1 cellular context compared by ENCODE assay signal in genomic region chr1:92804721-92805169, GRCh38.
A peak's percentile ranks its signal among the peaks of the same experiment; 100 is the strongest.
TF ChIP-seq lines count a peak whose summit lies in the region.

No MANE protein-coding gene starts in this region.

TF ChIP-seq in K562, 482 proteins besides CTCF, POLR2A, EP300 and RAD21 (continued from another document and continues in another):
- TF ChIP-seq, protein P1, sequence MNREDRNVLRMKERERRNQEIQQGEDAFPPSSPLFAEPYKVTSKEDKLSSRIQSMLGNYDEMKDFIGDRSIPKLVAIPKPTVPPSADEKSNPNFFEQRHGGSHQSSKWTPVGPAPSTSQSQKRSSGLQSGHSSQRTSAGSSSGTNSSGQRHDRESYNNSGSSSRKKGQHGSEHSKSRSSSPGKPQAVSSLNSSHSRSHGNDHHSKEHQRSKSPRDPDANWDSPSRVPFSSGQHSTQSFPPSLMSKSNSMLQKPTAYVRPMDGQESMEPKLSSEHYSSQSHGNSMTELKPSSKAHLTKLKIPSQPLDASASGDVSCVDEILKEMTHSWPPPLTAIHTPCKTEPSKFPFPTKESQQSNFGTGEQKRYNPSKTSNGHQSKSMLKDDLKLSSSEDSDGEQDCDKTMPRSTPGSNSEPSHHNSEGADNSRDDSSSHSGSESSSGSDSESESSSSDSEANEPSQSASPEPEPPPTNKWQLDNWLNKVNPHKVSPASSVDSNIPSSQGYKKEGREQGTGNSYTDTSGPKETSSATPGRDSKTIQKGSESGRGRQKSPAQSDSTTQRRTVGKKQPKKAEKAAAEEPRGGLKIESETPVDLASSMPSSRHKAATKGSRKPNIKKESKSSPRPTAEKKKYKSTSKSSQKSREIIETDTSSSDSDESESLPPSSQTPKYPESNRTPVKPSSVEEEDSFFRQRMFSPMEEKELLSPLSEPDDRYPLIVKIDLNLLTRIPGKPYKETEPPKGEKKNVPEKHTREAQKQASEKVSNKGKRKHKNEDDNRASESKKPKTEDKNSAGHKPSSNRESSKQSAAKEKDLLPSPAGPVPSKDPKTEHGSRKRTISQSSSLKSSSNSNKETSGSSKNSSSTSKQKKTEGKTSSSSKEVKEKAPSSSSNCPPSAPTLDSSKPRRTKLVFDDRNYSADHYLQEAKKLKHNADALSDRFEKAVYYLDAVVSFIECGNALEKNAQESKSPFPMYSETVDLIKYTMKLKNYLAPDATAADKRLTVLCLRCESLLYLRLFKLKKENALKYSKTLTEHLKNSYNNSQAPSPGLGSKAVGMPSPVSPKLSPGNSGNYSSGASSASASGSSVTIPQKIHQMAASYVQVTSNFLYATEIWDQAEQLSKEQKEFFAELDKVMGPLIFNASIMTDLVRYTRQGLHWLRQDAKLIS (CRISPR knock-in tag; IDR thresholded peaks at IDR 0.05), result no peak
- no peak for TF ChIP-seq ZNF121 (CRISPR knock-in tag; conservative IDR thresholded peaks at IDR 0.05)
- TF ChIP-seq MTA3 (IDR thresholded peaks at IDR 0.05; ENCODE audit: borderline replicate concordance), result peak; percentile 51; the same call in 1 of the 2 replicates
- no peak for TF ChIP-seq MTF1 (CRISPR knock-in tag; IDR thresholded peaks at IDR 0.05; ENCODE audit: borderline replicate concordance)
- no peak for TF ChIP-seq MEF2D (tag; conservative IDR thresholded peaks at IDR 0.05; ENCODE audit: low read depth)
- TF ChIP-seq, protein P2, sequence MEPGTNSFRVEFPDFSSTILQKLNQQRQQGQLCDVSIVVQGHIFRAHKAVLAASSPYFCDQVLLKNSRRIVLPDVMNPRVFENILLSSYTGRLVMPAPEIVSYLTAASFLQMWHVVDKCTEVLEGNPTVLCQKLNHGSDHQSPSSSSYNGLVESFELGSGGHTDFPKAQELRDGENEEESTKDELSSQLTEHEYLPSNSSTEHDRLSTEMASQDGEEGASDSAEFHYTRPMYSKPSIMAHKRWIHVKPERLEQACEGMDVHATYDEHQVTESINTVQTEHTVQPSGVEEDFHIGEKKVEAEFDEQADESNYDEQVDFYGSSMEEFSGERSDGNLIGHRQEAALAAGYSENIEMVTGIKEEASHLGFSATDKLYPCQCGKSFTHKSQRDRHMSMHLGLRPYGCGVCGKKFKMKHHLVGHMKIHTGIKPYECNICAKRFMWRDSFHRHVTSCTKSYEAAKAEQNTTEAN (CRISPR knock-in tag; IDR thresholded peaks at IDR 0.05), result no peak
- no peak for TF ChIP-seq ZNF695 (CRISPR knock-in tag; IDR thresholded peaks at IDR 0.05)
- no peak for TF ChIP-seq NR3C1 (CRISPR knock-in tag; IDR thresholded peaks at IDR 0.05)
- no peak for TF ChIP-seq FOXA1 (IDR thresholded peaks at IDR 0.05; ENCODE audit: borderline replicate concordance)
- TF ChIP-seq CREBBP (IDR thresholded peaks at IDR 0.05; ENCODE audit: low read depth, low read length), result no peak
- TF ChIP-seq GMEB1 (CRISPR knock-in tag; IDR thresholded peaks at IDR 0.05), result no peak
- no peak for TF ChIP-seq ZNF282 (CRISPR knock-in tag; IDR thresholded peaks at IDR 0.05)
- TF ChIP-seq POLR3G (IDR thresholded peaks at IDR 0.05; ENCODE audit: extremely low read depth, insufficient read length, insufficient replicate concordance), result no peak
- TF ChIP-seq PURB (CRISPR knock-in tag; IDR thresholded peaks at IDR 0.05; ENCODE audit: low read depth), result no peak
- no peak for TF ChIP-seq TAF15 (IDR thresholded peaks at IDR 0.05; ENCODE audit: low read depth, low read length)
- TF ChIP-seq ZFX (CRISPR knock-in tag; IDR thresholded peaks at IDR 0.05), result no peak
- TF ChIP-seq PHB2 (IDR thresholded peaks at IDR 0.05; ENCODE audit: low read depth), result peak; percentile 65; the same call in 1 of the 2 replicates
- no peak for TF ChIP-seq KLF10 (CRISPR knock-in tag; IDR thresholded peaks at IDR 0.05)
- TF ChIP-seq, protein P3, sequence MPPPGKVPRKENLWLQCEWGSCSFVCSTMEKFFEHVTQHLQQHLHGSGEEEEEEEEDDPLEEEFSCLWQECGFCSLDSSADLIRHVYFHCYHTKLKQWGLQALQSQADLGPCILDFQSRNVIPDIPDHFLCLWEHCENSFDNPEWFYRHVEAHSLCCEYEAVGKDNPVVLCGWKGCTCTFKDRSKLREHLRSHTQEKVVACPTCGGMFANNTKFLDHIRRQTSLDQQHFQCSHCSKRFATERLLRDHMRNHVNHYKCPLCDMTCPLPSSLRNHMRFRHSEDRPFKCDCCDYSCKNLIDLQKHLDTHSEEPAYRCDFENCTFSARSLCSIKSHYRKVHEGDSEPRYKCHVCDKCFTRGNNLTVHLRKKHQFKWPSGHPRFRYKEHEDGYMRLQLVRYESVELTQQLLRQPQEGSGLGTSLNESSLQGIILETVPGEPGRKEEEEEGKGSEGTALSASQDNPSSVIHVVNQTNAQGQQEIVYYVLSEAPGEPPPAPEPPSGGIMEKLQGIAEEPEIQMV (tag; conservative IDR thresholded peaks at IDR 0.05; ENCODE audit: low read depth), result no peak
- TF ChIP-seq ZBTB9 (CRISPR knock-in tag; IDR thresholded peaks at IDR 0.05), result no peak
- no peak for TF ChIP-seq NR2C2 (CRISPR knock-in tag; IDR thresholded peaks at IDR 0.05)
- peak; percentile 61; the same call in 1 of the 2 replicates for TF ChIP-seq NR2C2 (tag; IDR thresholded peaks at IDR 0.05)
- peak; percentile 75 for TF ChIP-seq NFIC (IDR thresholded peaks at IDR 0.05)
- peak; percentile 97 to 98 for TF ChIP-seq TEAD1 (CRISPR knock-in tag; IDR thresholded peaks at IDR 0.05)
- no peak for TF ChIP-seq JUNB (CRISPR knock-in tag; conservative IDR thresholded peaks at IDR 0.05)
- TF ChIP-seq MECOM (CRISPR knock-in tag; IDR thresholded peaks at IDR 0.05), result no peak
- peak; percentile 98 for TF ChIP-seq ADNP (tag; IDR thresholded peaks at IDR 0.05)
- TF ChIP-seq PRMT5 (CRISPR knock-in tag; IDR thresholded peaks at IDR 0.05), result no peak
- TF ChIP-seq PHF20 (IDR thresholded peaks at IDR 0.05; ENCODE audit: partially characterized antibody), result no peak
- TF ChIP-seq PTRF (tag; IDR thresholded peaks at IDR 0.05), result no peak
- no peak for TF ChIP-seq SIN3A (IDR thresholded peaks at IDR 0.05; ENCODE audit: borderline replicate concordance in 2 of 2, control insufficient read depth in 1 of 2, low read depth in 2 of 2, low read length in 2 of 2)
- TF ChIP-seq, protein P4, sequence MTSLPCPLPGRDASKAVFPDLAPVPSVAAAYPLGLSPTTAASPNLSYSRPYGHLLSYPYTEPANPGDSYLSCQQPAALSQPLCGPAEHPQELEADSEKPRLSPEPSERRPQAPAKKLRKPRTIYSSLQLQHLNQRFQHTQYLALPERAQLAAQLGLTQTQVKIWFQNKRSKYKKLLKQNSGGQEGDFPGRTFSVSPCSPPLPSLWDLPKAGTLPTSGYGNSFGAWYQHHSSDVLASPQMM (CRISPR knock-in tag; IDR thresholded peaks at IDR 0.05), result no peak
- no peak for TF ChIP-seq ZNF561 (CRISPR knock-in tag; conservative IDR thresholded peaks at IDR 0.05)
- no peak for TF ChIP-seq ZNF589 (CRISPR knock-in tag; IDR thresholded peaks at IDR 0.05; ENCODE audit: low read depth)
- TF ChIP-seq MNT (conservative IDR thresholded peaks at IDR 0.05), result peak in 1 of 2 experiments; percentile 51; a peak in 2 of 4 replicates
- no peak for TF ChIP-seq HDAC8 (tag; IDR thresholded peaks at IDR 0.05)
- TF ChIP-seq OTX1 (CRISPR knock-in tag; IDR thresholded peaks at IDR 0.05), result no peak
- TF ChIP-seq BDP1 (IDR thresholded peaks at IDR 0.05; ENCODE audit: insufficient read depth, insufficient read length), result no peak
- no peak for TF ChIP-seq ARID3A (IDR thresholded peaks at IDR 0.05; ENCODE audit: borderline replicate concordance, low read depth, low read length)
- TF ChIP-seq RCOR1 (IDR thresholded peaks at IDR 0.05; ENCODE audit: borderline replicate concordance in 1 of 2, low read depth in 2 of 2, low read length in 2 of 2), result peak; percentile 91 to 99
- TF ChIP-seq, protein P5, sequence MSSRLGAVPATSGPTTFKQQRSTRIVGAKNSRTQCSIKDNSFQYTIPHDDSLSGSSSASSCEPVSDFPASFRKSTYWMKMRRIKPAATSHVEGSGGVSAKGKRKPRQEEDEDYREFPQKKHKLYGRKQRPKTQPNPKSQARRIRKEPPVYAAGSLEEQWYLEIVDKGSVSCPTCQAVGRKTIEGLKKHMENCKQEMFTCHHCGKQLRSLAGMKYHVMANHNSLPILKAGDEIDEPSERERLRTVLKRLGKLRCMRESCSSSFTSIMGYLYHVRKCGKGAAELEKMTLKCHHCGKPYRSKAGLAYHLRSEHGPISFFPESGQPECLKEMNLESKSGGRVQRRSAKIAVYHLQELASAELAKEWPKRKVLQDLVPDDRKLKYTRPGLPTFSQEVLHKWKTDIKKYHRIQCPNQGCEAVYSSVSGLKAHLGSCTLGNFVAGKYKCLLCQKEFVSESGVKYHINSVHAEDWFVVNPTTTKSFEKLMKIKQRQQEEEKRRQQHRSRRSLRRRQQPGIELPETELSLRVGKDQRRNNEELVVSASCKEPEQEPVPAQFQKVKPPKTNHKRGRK (tag; IDR thresholded peaks at IDR 0.05), result no peak
- TF ChIP-seq RBM17 (IDR thresholded peaks at IDR 0.05; ENCODE audit: borderline replicate concordance, low read depth, low read length), result no peak
- no peak for TF ChIP-seq MYNN (IDR thresholded peaks at IDR 0.05)
- TF ChIP-seq MYNN (CRISPR knock-in tag; IDR thresholded peaks at IDR 0.05), result no peak
- peak; percentile 93 for TF ChIP-seq JUN (IDR thresholded peaks at IDR 0.05; ENCODE audit: borderline replicate concordance, low read depth, low read length)
- TF ChIP-seq JUN (CRISPR knock-in tag; IDR thresholded peaks at IDR 0.05; ENCODE audit: borderline replicate concordance), result no peak
- TF ChIP-seq CSDE1 (IDR thresholded peaks at IDR 0.05), result no peak
- no peak for TF ChIP-seq STAT5B (CRISPR knock-in tag; IDR thresholded peaks at IDR 0.05)
- TF ChIP-seq, protein P6, sequence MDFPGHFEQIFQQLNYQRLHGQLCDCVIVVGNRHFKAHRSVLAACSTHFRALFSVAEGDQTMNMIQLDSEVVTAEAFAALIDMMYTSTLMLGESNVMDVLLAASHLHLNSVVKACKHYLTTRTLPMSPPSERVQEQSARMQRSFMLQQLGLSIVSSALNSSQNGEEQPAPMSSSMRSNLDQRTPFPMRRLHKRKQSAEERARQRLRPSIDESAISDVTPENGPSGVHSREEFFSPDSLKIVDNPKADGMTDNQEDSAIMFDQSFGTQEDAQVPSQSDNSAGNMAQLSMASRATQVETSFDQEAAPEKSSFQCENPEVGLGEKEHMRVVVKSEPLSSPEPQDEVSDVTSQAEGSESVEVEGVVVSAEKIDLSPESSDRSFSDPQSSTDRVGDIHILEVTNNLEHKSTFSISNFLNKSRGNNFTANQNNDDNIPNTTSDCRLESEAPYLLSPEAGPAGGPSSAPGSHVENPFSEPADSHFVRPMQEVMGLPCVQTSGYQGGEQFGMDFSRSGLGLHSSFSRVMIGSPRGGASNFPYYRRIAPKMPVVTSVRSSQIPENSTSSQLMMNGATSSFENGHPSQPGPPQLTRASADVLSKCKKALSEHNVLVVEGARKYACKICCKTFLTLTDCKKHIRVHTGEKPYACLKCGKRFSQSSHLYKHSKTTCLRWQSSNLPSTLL (IDR thresholded peaks at IDR 0.05), result no peak
- TF ChIP-seq IRF9 (tag; IDR thresholded peaks at IDR 0.05), result no peak
- no peak for TF ChIP-seq GTF2F1 (IDR thresholded peaks at IDR 0.05; ENCODE audit: low read depth, low read length)
- TF ChIP-seq MCM3 (IDR thresholded peaks at IDR 0.05), result no peak
- no peak for TF ChIP-seq FOXA3 (CRISPR knock-in tag; conservative IDR thresholded peaks at IDR 0.05 in 1 of 2, IDR thresholded peaks at IDR 0.05 in 1 of 2)
